ENCODE assay signal across 12 cellular contexts in genomic region chr13:77022341-77022740, GRCh38. TPM values are rescaled to one million over a fixed set of nuclear protein-coding genes. Genes with fewer than 3 reads are reported as not detected.
DNase-seq lines count a peak whose midpoint lies in the region; ATAC-seq and TF ChIP-seq lines count a peak whose summit lies in the region.
"Had no signal": no experiment of that assay in that cellular context is flagged by ENCODE, and none has a peak within 500 bp of the region (broad histone marks: within the 10 kb centered on the region; RNA-seq: fewer than 3 reads in every experiment).

No MANE protein-coding gene starts in this region.

- H3K9ac ChIP-seq in OCI-LY1 (ENCODE audit: low read length), result no peak overlapping the region
- no peak overlapping the region for H3K9ac ChIP-seq in SK-N-SH

- H3K79me2 ChIP-seq in OCI-LY1 (ENCODE audit: insufficient read depth, low read length) (peaks cover 81% of the 10 kb centered on the region), SK-N-SH (ENCODE audit: insufficient read depth) (peaks cover 90% of the 10 kb centered on the region)

- H3K27ac Mint-ChIP-seq in T-helper 2 cell treated with Interferon-gamma antibody and Interleukin-4, amounts not matched to agents 5 μg/mL and 100 μg/mL, for 36 hours, result no peak overlapping the region
- peak overlapping the region; percentile 43 for H3K27ac Mint-ChIP-seq in stimulated activated effector memory CD8-positive, alpha-beta T cell treated with anti-CD3 and anti-CD28 coated beads, Interleukin-12 subunit alpha, Interleukin-12 subunit beta, amount 100 ng/mL, for 72 hours

- TF ChIP-seq CTCF in OCI-LY1 (IDR thresholded peaks at IDR 0.05; ENCODE audit: low read length), result no peak
- no peak for TF ChIP-seq CTCF in fibroblast of mammary gland (conservative IDR thresholded peaks at IDR 0.05; ENCODE audit: control insufficient read depth, insufficient read depth, low read depth, low read length)
- TF ChIP-seq CTCF in SK-N-SH (IDR thresholded peaks at IDR 0.05), result no peak

- H3K27ac ChIP-seq in OCI-LY1 (ENCODE audit: low read depth, low read length, poor library complexity, severe bottlenecking), result peak overlapping the region; percentile 6
- H3K27ac ChIP-seq in SK-N-SH (ENCODE audit: low read depth in 2 of 2, low read length in 1 of 2), result no peak overlapping the region
- H3K27ac ChIP-seq: pancreas had no signal

- no peak for TF ChIP-seq EP300 in SK-N-SH (IDR thresholded peaks at IDR 0.05; ENCODE audit: borderline replicate concordance in 1 of 2, low read depth in 1 of 2, low read length in 1 of 2)

- no peaks in the 10 kb centered on the region for H3K27me3 Mint-ChIP-seq in T-helper 2 cell treated with Interferon-gamma antibody and Interleukin-4, amounts not matched to agents 5 μg/mL and 100 μg/mL, for 36 hours (ENCODE audit: low read depth)

- no peaks in the 10 kb centered on the region for H3K9me3 Mint-ChIP-seq in T-helper 2 cell treated with Interferon-gamma antibody and Interleukin-4, amounts not matched to agents 5 μg/mL and 100 μg/mL, for 36 hours
- no peaks in the 10 kb centered on the region for H3K9me3 Mint-ChIP-seq in stimulated activated effector memory CD8-positive, alpha-beta T cell treated with anti-CD3 and anti-CD28 coated beads, Interleukin-12 subunit alpha, Interleukin-12 subunit beta, amount 100 ng/mL, for 72 hours

- peak overlapping the region; percentile 55 for H3K4me3 Mint-ChIP-seq in T-helper 2 cell treated with Interferon-gamma antibody and Interleukin-4, amounts not matched to agents 5 μg/mL and 100 μg/mL, for 36 hours
- H3K4me3 Mint-ChIP-seq in stimulated activated effector memory CD8-positive, alpha-beta T cell treated with anti-CD3 and anti-CD28 coated beads, Interleukin-12 subunit alpha, Interleukin-12 subunit beta, amount 100 ng/mL, for 72 hours, result peak overlapping the region; percentile 14

- no peak overlapping the region for H3K4me3 ChIP-seq in OCI-LY1 (ENCODE audit: low read depth, low read length, poor library complexity, severe bottlenecking)
- no peak overlapping the region for H3K4me3 ChIP-seq in fibroblast of mammary gland (ENCODE audit: control insufficient read depth, low read depth, low read length)
- 0 out of 4 replicates have a peak overlapping the region, but pooled peaks of 1 of the 2 experiments have one; percentile 16 for H3K4me3 ChIP-seq in SK-N-SH (ENCODE audit: low read depth in 2 of 2, low read length in 1 of 2)
- H3K4me3 ChIP-seq: pancreas had no signal

- H3K36me3 Mint-ChIP-seq in T-helper 2 cell treated with Interferon-gamma antibody and Interleukin-4, amounts not matched to agents 5 μg/mL and 100 μg/mL, for 36 hours (ENCODE audit: low read depth), result peaks cover 37% of the 10 kb centered on the region
- H3K36me3 Mint-ChIP-seq in stimulated activated effector memory CD8-positive, alpha-beta T cell treated with anti-CD3 and anti-CD28 coated beads, Interleukin-12 subunit alpha, Interleukin-12 subunit beta, amount 100 ng/mL, for 72 hours, result peaks cover 95% of the 10 kb centered on the region

- POLR2A ChIA-PET in SK-N-SH (lab: Yijun Ruan, JAX), result no interaction called here

- H3K36me3 ChIP-seq in OCI-LY1 (ENCODE audit: insufficient read depth, low read length) (peaks cover 33% of the 10 kb centered on the region; the same call in 1 of the 2 replicates), SK-N-SH (replicated peaks in 1 of 2; ENCODE audit: control insufficient read depth in 1 of 2, insufficient read depth in 2 of 2, low read length in 1 of 2) (peaks cover 22 to 33% of the 10 kb centered on the region in 2 experiments)

- H3K4me2 ChIP-seq in OCI-LY1 (ENCODE audit: low read length) (peak overlapping the region; percentile 70; the same call in 1 of the 2 replicates), SK-N-SH (no peak overlapping the region; the same call in 1 of the 2 replicates)

- CTCF ChIA-PET in SK-N-SH (lab: Yijun Ruan, JAX), result interaction anchor here (0.6 to 0.8 kb wide), 2 partner anchors 19 to 456 kb away, joined by 3 to 4 read pairs; no protein-coding TSS in a partner anchor

- H4K20me1 ChIP-seq in OCI-LY1 (ENCODE audit: insufficient read depth, low read length) (peaks cover 4% of the 10 kb centered on the region), SK-N-SH (ENCODE audit: insufficient read depth) (peaks cover 86% of the 10 kb centered on the region)

- WGBS in SK-N-SH (ENCODE audit: low lambda C conversion rate), result 93% methylated on average over 3 of the region's 3 CpGs

- H3K9me2 ChIP-seq in OCI-LY1 (ENCODE audit: low read depth, low read length) (no peaks in the 10 kb centered on the region), SK-N-SH (no peaks in the 10 kb centered on the region)

- H3K4me1 Mint-ChIP-seq in T-helper 2 cell treated with Interferon-gamma antibody and Interleukin-4, amounts not matched to agents 5 μg/mL and 100 μg/mL, for 36 hours (ENCODE audit: low read depth), result peaks cover 43% of the 10 kb centered on the region
- peaks cover 45% of the 10 kb centered on the region for H3K4me1 Mint-ChIP-seq in stimulated activated effector memory CD8-positive, alpha-beta T cell treated with anti-CD3 and anti-CD28 coated beads, Interleukin-12 subunit alpha, Interleukin-12 subunit beta, amount 100 ng/mL, for 72 hours

- no peak for DNase-seq in T-helper 2 cell treated with Interferon-gamma antibody and Interleukin-4, amounts not matched to agents 5 μg/mL and 100 μg/mL, for 36 hours (ENCODE audit: low spot score)
- no peak for DNase-seq in T-helper 2 cell
- DNase-seq in fibroblast of mammary gland (ENCODE audit: low read depth), result peak; percentile 56
- no peak for DNase-seq in stimulated activated effector memory CD8-positive, alpha-beta T cell treated with anti-CD3 and anti-CD28 coated beads, Interleukin-12 subunit alpha, Interleukin-12 subunit beta, amount 100 ng/mL, for 72 hours (ENCODE audit: low spot score in 2 of 2)
- DNase-seq in SK-N-SH, result no peak
- DNase-seq in NCI-H2171 (lab: John Stamatoyannopoulos, UW), result no peak
- DNase-seq: activated CD4-positive, CD25-positive, alpha-beta regulatory T cell treated with anti-CD3 and anti-CD28 coated beads, Interleukin-2, amount 50 U/mL, for 72 hours; caudate nucleus; NCI-H1105; pancreas had no signal

- H3K27me3 ChIP-seq in OCI-LY1 (ENCODE audit: insufficient read depth, low read length), result no peaks in the 10 kb centered on the region
- no peaks in the 10 kb centered on the region for H3K27me3 ChIP-seq in SK-N-SH (ENCODE audit: insufficient read depth)
- H3K27me3 ChIP-seq: pancreas had no signal

- no peak for ATAC-seq in stimulated activated effector memory CD8-positive, alpha-beta T cell treated with anti-CD3 and anti-CD28 coated beads, Interleukin-12 subunit alpha, Interleukin-12 subunit beta, amount 100 ng/mL, for 72 hours
- no peak for ATAC-seq in HG03432 (IDR thresholded peaks at IDR 0.05; ENCODE audit: unreplicated experiment)
- ATAC-seq: pancreas had no signal

- H3F3A ChIP-seq in OCI-LY1 (ENCODE audit: insufficient read depth, low read length) (no peaks in the 10 kb centered on the region), SK-N-SH (replicated peaks; ENCODE audit: insufficient read depth) (peaks cover 14% of the 10 kb centered on the region)

- H3K9me3 ChIP-seq in OCI-LY1 (ENCODE audit: low read length) (no peaks in the 10 kb centered on the region), SK-N-SH (no peaks in the 10 kb centered on the region)
- H3K9me3 ChIP-seq: pancreas had no signal

- H3K4me1 ChIP-seq in OCI-LY1 (ENCODE audit: insufficient read depth, low read length, severe bottlenecking) (peaks cover 53% of the 10 kb centered on the region), SK-N-SH (ENCODE audit: control insufficient read depth in 1 of 2, insufficient read depth in 2 of 2, low read depth in 1 of 2, low read length in 1 of 2) (peaks cover 0 to 12% of the 10 kb centered on the region in 2 experiments; a peak in 3 of 4 replicates)

- no peak for TF ChIP-seq RAD21 in SK-N-SH (IDR thresholded peaks at IDR 0.05; ENCODE audit: low read length)

- H2AFZ ChIP-seq in OCI-LY1 (ENCODE audit: low read length) (no peak overlapping the region), SK-N-SH (ENCODE audit: low read depth) (no peak overlapping the region)

TF ChIP-seq in SK-N-SH, 30 proteins besides CTCF, POLR2A, EP300 and RAD21 (continues in another document):
- no peak for TF ChIP-seq FOXJ3 (CRISPR knock-in tag; IDR thresholded peaks at IDR 0.05)
- no peak for TF ChIP-seq RCOR1 (IDR thresholded peaks at IDR 0.05; ENCODE audit: low read length)
- no peak for TF ChIP-seq NRF1 (IDR thresholded peaks at IDR 0.05; ENCODE audit: low read depth, low read length)
- TF ChIP-seq USF1 (IDR thresholded peaks at IDR 0.05; ENCODE audit: borderline replicate concordance, low read depth), result no peak
- TF ChIP-seq, protein P1, sequence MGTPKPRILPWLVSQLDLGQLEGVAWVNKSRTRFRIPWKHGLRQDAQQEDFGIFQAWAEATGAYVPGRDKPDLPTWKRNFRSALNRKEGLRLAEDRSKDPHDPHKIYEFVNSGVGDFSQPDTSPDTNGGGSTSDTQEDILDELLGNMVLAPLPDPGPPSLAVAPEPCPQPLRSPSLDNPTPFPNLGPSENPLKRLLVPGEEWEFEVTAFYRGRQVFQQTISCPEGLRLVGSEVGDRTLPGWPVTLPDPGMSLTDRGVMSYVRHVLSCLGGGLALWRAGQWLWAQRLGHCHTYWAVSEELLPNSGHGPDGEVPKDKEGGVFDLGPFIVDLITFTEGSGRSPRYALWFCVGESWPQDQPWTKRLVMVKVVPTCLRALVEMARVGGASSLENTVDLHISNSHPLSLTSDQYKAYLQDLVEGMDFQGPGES (IDR thresholded peaks at IDR 0.05; ENCODE audit: low read depth, low read length), result no peak
- TF ChIP-seq GATA2 (CRISPR knock-in tag; IDR thresholded peaks at IDR 0.05), result no peak
- TF ChIP-seq MXI1 (IDR thresholded peaks at IDR 0.05; ENCODE audit: low read depth, low read length), result no peak
- TF ChIP-seq, protein P2, sequence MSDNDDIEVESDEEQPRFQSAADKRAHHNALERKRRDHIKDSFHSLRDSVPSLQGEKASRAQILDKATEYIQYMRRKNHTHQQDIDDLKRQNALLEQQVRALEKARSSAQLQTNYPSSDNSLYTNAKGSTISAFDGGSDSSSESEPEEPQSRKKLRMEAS (IDR thresholded peaks at IDR 0.05; ENCODE audit: low read depth), result no peak
- no peak for TF ChIP-seq EZH2phosphoT487 (IDR thresholded peaks at IDR 0.05; ENCODE audit: borderline replicate concordance, low read depth)
- no peak for TF ChIP-seq TAF1 (IDR thresholded peaks at IDR 0.05; ENCODE audit: borderline replicate concordance, low read depth, low read length)

RNA-seq across cellular contexts. Expression of gene FBXL3, which starts 4.6 kb away (rescaled TPM):
- 13.6 and 19.2 TPM in 2 replicates for polyA plus RNA-seq in SK-N-SH (2012; rRNA removed)
- 17.6 and 18.6 TPM in 2 replicates for polyA plus RNA-seq in SK-N-SH (2012; cell fraction: cytosol; rRNA removed)
- 15.6 and 17.6 TPM in 2 replicates for polyA plus RNA-seq in SK-N-SH (2012; cell fraction: nucleus; rRNA removed)

RNA-seq across cellular contexts. Expression of gene CLN5, which starts 30.5 kb away (rescaled TPM):
- polyA plus RNA-seq in SK-N-SH (2012; rRNA removed), result 11.6 and 13.3 TPM in 2 replicates
- polyA plus RNA-seq in SK-N-SH (2012; cell fraction: cytosol; rRNA removed), result 12.6 and 16.3 TPM in 2 replicates
- 17.4 and 25.0 TPM in 2 replicates for polyA plus RNA-seq in SK-N-SH (2012; cell fraction: nucleus; rRNA removed)
